In genomic region chr14:32933943-32934890, GRCh38 we compare ENCODE assay signal across 8 cellular contexts. TPM values are rescaled to one million over a fixed set of nuclear protein-coding genes. Genes with fewer than 3 reads are reported as not detected.
A peak's percentile ranks its signal among the peaks of the same experiment; 100 is the strongest.
DNase-seq lines count a peak whose midpoint lies in the region; ATAC-seq and TF ChIP-seq lines count a peak whose summit lies in the region.

No MANE protein-coding gene starts in this region.

- H2AK5ac ChIP-seq in mesendoderm (ENCODE audit: low read length) = no peak overlapping the region

- peak overlapping the region; percentile 68 for H3K56ac ChIP-seq in mesendoderm (ENCODE audit: low read length)

- peak overlapping the region; percentile 9 for H3K9ac ChIP-seq in mesendoderm (ENCODE audit: low read length)

- no peak overlapping the region for H2BK15ac ChIP-seq in mesendoderm (replicated peaks; ENCODE audit: low read depth)

- H3K4ac ChIP-seq in mesendoderm (ENCODE audit: low read depth, low read length) = no peak overlapping the region

- H3K36me3 ChIP-seq in ectodermal cell (ENCODE audit: control insufficient read depth, insufficient read depth, low read length) = no peaks in the 10 kb centered on the region
- H3K36me3 ChIP-seq in mesendoderm (ENCODE audit: control insufficient read depth, insufficient read depth, low read length) = no peaks in the 10 kb centered on the region
- no peaks in the 10 kb centered on the region for H3K36me3 ChIP-seq in vagina

- no peak overlapping the region for H2BK5ac ChIP-seq in mesendoderm (ENCODE audit: low read length)

- H3K4me2 ChIP-seq in mesendoderm (ENCODE audit: low read length) = peak overlapping the region; percentile 70

- H3K18ac ChIP-seq in mesendoderm (ENCODE audit: low read length) = peak overlapping the region; percentile 44

- H3K27me3 ChIP-seq in ectodermal cell (ENCODE audit: control insufficient read depth, insufficient read depth, low read length, poor library complexity, severe bottlenecking) (peaks cover 79% of the 10 kb centered on the region), mesendoderm (ENCODE audit: insufficient read depth, low read length, poor library complexity) (peaks cover 17% of the 10 kb centered on the region), vagina (peaks cover 5% of the 10 kb centered on the region)

- H2BK120ac ChIP-seq in mesendoderm (ENCODE audit: low read depth, low read length) = no peak overlapping the region

- TF ChIP-seq POLR2A in vagina (IDR thresholded peaks at IDR 0.05) = no peak

- H3K79me2 ChIP-seq in mesendoderm (ENCODE audit: control insufficient read depth, insufficient read depth, low read length) = no peaks in the 10 kb centered on the region

- intact Hi-C loops in vagina (cut with DNase I) = no loop called here

- H3K23ac ChIP-seq in mesendoderm (ENCODE audit: low read length) = no peak overlapping the region

- H3K4me1 ChIP-seq in ectodermal cell (ENCODE audit: control insufficient read depth, insufficient read depth, low read length) (peaks cover 9% of the 10 kb centered on the region), mesendoderm (ENCODE audit: control insufficient read depth, low read depth, low read length) (no peaks in the 10 kb centered on the region), vagina (peaks cover 33% of the 10 kb centered on the region)

- WGBS in ectodermal cell, 2 experiments = 0 to 1% methylated on average over 79 to 80 of the region's 80 CpGs
- WGBS in mesendoderm (ENCODE audit: extremely low coverage, insufficient coverage, low lambda C conversion rate) = no CpG with 5 or more reads among the region's 80 CpGs

- DNase-seq in GM10266 (ENCODE audit: extremely low spot score) = peak; percentile 14
- DNase-seq in NCI-H2227 (lab: John Stamatoyannopoulos, UW; ENCODE audit: unreplicated experiment) = peak; percentile 88
- DNase-seq in mesendoderm = peak; percentile 60
- DNase-seq in vagina (ENCODE audit: extremely low spot score in 2 of 2) = no peak
- DNase-seq in activated CD4-positive, CD25-positive, alpha-beta regulatory T cell (lab: John Stamatoyannopoulos, UW) = no peak

- H3K4me3 ChIP-seq in ectodermal cell (ENCODE audit: insufficient read depth, low read depth, low read length) (peak overlapping the region; percentile 40), mesendoderm (ENCODE audit: low read length) (no peak overlapping the region), vagina (peak overlapping the region; percentile 43 to 52)

- ATAC-seq in HG03571 (IDR thresholded peaks at IDR 0.05; ENCODE audit: unreplicated experiment) (no peak), HG02642 (IDR thresholded peaks at IDR 0.05; ENCODE audit: poor library complexity, unreplicated experiment) (no peak)

- H4K8ac ChIP-seq in mesendoderm (ENCODE audit: low read depth, low read length) = no peak overlapping the region

- H4K5ac ChIP-seq in mesendoderm (ENCODE audit: low read length) = no peak overlapping the region

- H3K9me3 ChIP-seq in ectodermal cell (ENCODE audit: control insufficient read depth, low read length) (no peaks in the 10 kb centered on the region), vagina (no peaks in the 10 kb centered on the region)

- H3K27ac ChIP-seq in ectodermal cell (ENCODE audit: insufficient read depth, low read depth, low read length, poor library complexity, severe bottlenecking) (no peak overlapping the region), mesendoderm (ENCODE audit: low read depth, low read length) (no peak overlapping the region), vagina (no peak overlapping the region)

- H3K79me1 ChIP-seq in mesendoderm (ENCODE audit: low read length) = no peaks in the 10 kb centered on the region

- TF ChIP-seq CTCF in GM10266 (IDR thresholded peaks at IDR 0.05; ENCODE audit: control insufficient read depth, insufficient read depth, low read depth, missing control alignments) (no peak), vagina (IDR thresholded peaks at IDR 0.05) (no peak)

RNA-seq across cellular contexts. Expression of gene NPAS3, which starts 4.5 kb away (rescaled TPM):
- polyA plus RNA-seq in ectodermal cell (2013, experiment 1 of 4) = 1.4 TPM
- 0.32 TPM for polyA plus RNA-seq in ectodermal cell (2013, experiment 2 of 4)
- 1.1 TPM for polyA plus RNA-seq in ectodermal cell (2013, experiment 3 of 4)
- 0.85 TPM for polyA plus RNA-seq in ectodermal cell (2013, experiment 4 of 4)
- polyA plus RNA-seq in mesendoderm (2013, experiment 1 of 2) = 0.44 TPM
- 0.48 TPM for polyA plus RNA-seq in mesendoderm (2013, experiment 2 of 2)
- total RNA-seq in vagina = 1.2 TPM

Comparison
In these comparisons a context has a peak if more than half of its experiments do, and no peak if none do; other contexts are left out.
1. DNase-seq: peak in GM10266 (single experiment), NCI-H2227 (single experiment) and mesendoderm (single experiment); none in vagina (0 of 2) and activated CD4-positive, CD25-positive, alpha-beta regulatory T cell (0 of 4).